In genomic region chr4:73988096-73988495, GRCh38 we compare ENCODE assay signal across 34 cellular contexts. TPM values are rescaled to one million over a fixed set of nuclear protein-coding genes. Genes with fewer than 3 reads are reported as not detected.
DNase-seq lines count a peak whose midpoint lies in the region; ATAC-seq and TF ChIP-seq lines count a peak whose summit lies in the region.
"Had no signal": no experiment of that assay in that cellular context is flagged by ENCODE, and none has a peak within 500 bp of the region (broad histone marks: within the 10 kb centered on the region; RNA-seq: fewer than 3 reads in every experiment).

A gene with protein sequence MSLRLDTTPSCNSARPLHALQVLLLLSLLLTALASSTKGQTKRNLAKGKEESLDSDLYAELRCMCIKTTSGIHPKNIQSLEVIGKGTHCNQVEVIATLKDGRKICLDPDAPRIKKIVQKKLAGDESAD (minus strand): TSS chr4:73988190. CDS start chr4:73988103, 87 bp downstream.

- TF ChIP-seq CTCF in natural killer cell (IDR thresholded peaks at IDR 0.05) = no peak
- TF ChIP-seq CTCF in RWPE2 (IDR thresholded peaks at IDR 0.05; ENCODE audit: poor library complexity, severe bottlenecking) = no peak

- H3K27ac Mint-ChIP-seq in natural killer cell = no peak within 1 kb of the TSS
- no peak within 1 kb of the TSS for H3K27ac Mint-ChIP-seq in natural killer cell treated with Interleukin-12 subunit alpha and Interleukin-12 subunit beta and Interleukin-15 and Interleukin-18, amount 100 ng/mL, for 72 hours
- no peak within 1 kb of the TSS for H3K27ac Mint-ChIP-seq in immature natural killer cell
- H3K27ac Mint-ChIP-seq: activated naive CD8-positive, alpha-beta T cell; activated T-helper 2 cell treated with anti-CD3 and anti-CD28 coated beads, Interferon-gamma antibody, Interleukin-2, Interleukin-4, amounts not matched to agents 10 μg/mL and 5 μg/mL and 100 μg/mL, durations not matched to agents 14 hours and 24 hours and 36 hours; B cell; endodermal cell had no signal

- H3K36me3 Mint-ChIP-seq in natural killer cell (no peaks in the 10 kb centered on the region), immature natural killer cell (no peaks in the 10 kb centered on the region)
- H3K36me3 Mint-ChIP-seq in natural killer cell treated with Interleukin-12 subunit alpha and Interleukin-12 subunit beta and Interleukin-15 and Interleukin-18, amount 100 ng/mL, for 72 hours = no peaks in the 10 kb centered on the region
- H3K36me3 Mint-ChIP-seq: activated naive CD8-positive, alpha-beta T cell had no signal

- intact Hi-C loops in natural killer cell (cut with micrococcal nuclease) = no loop called here

- no peak within 1 kb of the TSS for H3K4me3 ChIP-seq in RWPE2 (ENCODE audit: severe bottlenecking)
- H3K4me3 ChIP-seq: esophagus squamous epithelium, gastrocnemius medialis, psoas muscle, SK-N-MC, upper lobe of left lung had no signal

- H3K4me3 Mint-ChIP-seq in natural killer cell (no peak within 1 kb of the TSS), immature natural killer cell (no peak within 1 kb of the TSS)
- no peak within 1 kb of the TSS for H3K4me3 Mint-ChIP-seq in natural killer cell treated with Interleukin-12 subunit alpha and Interleukin-12 subunit beta and Interleukin-15 and Interleukin-18, amount 100 ng/mL, for 72 hours
- H3K4me3 Mint-ChIP-seq: activated naive CD8-positive, alpha-beta T cell; B cell; endodermal cell had no signal

- no peaks in the 10 kb centered on the region for H3K9me3 ChIP-seq in RWPE2 (ENCODE audit: severe bottlenecking)
- H3K9me3 ChIP-seq: esophagus squamous epithelium, gastrocnemius medialis, psoas muscle, upper lobe of left lung had no signal

- H3K4me1 Mint-ChIP-seq in natural killer cell = no peaks in the 10 kb centered on the region
- no peaks in the 10 kb centered on the region for H3K4me1 Mint-ChIP-seq in natural killer cell treated with Interleukin-12 subunit alpha and Interleukin-12 subunit beta and Interleukin-15 and Interleukin-18, amount 100 ng/mL, for 72 hours (ENCODE audit: low read depth in 2 of 2)
- H3K4me1 Mint-ChIP-seq in immature natural killer cell = no peaks in the 10 kb centered on the region
- H3K4me1 Mint-ChIP-seq: B cell had no signal

- ATAC-seq in natural killer cell (no peak), RWPE2 (ENCODE audit: low read depth) (peak; percentile 41; the same call in 1 of the 3 replicates), GM21390 (IDR thresholded peaks at IDR 0.05; ENCODE audit: unreplicated experiment) (no peak), GM21576 (IDR thresholded peaks at IDR 0.05; ENCODE audit: unreplicated experiment) (no peak)
- ATAC-seq in natural killer cell treated with Interleukin-12 subunit alpha and Interleukin-12 subunit beta and Interleukin-15 and Interleukin-18, amount 100 ng/mL, for 72 hours = no peak
- ATAC-seq: gastrocnemius medialis, psoas muscle had no signal

- DNase-seq in natural killer cell = no peak
- DNase-seq in natural killer cell treated with Interleukin-12 subunit alpha and Interleukin-12 subunit beta and Interleukin-15 and Interleukin-18, amount 100 ng/mL, for 72 hours (ENCODE audit: low spot score) = no peak
- DNase-seq in RWPE2 (ENCODE audit: low spot score) = no peak
- DNase-seq in immature natural killer cell = no peak
- DNase-seq in HuH-7.5 (ENCODE audit: low spot score) = no peak
- DNase-seq in NCI-H1048 (lab: John Stamatoyannopoulos, UW) = no peak
- DNase-seq: activated CD4-positive, alpha-beta T cell treated with anti-CD3 and anti-CD28 coated beads, Interleukin-2, amount 50 U/mL, for 48 hours; activated CD8-positive, alpha-beta memory T cell treated with anti-CD3 and anti-CD28 coated beads, Interleukin-2, amount 50 U/mL, for 48 hours; aorta; caudate nucleus; DMS53; endodermal cell; esophagus squamous epithelium; gastrocnemius medialis; GF-D8; hippocampal formation; Karpas-422; NCI-H524; psoas muscle; stimulated activated CD8-positive, alpha-beta memory T cell treated with anti-CD3 and anti-CD28 coated beads, Interleukin-4, amount 100 ng/mL, for 48 hours; T-helper 9 cell; upper lobe of left lung had no signal

- H3K4me1 ChIP-seq in RWPE2 (ENCODE audit: insufficient read depth, poor library complexity, severe bottlenecking) = peaks cover 3% of the 10 kb centered on the region
- H3K4me1 ChIP-seq: esophagus squamous epithelium, gastrocnemius medialis, psoas muscle, upper lobe of left lung had no signal

- H3K36me3 ChIP-seq in RWPE2 (ENCODE audit: low read depth) = no peaks in the 10 kb centered on the region
- H3K36me3 ChIP-seq: esophagus squamous epithelium, gastrocnemius medialis, upper lobe of left lung had no signal

- H3K27me3 ChIP-seq in RWPE2 (ENCODE audit: insufficient read depth, poor library complexity, severe bottlenecking) = no peaks in the 10 kb centered on the region
- H3K27me3 ChIP-seq: gastrocnemius medialis, upper lobe of left lung had no signal

- no peak within 1 kb of the TSS for H3K27ac ChIP-seq in RWPE2 (ENCODE audit: poor library complexity, severe bottlenecking)
- H3K27ac ChIP-seq: esophagus squamous epithelium, gastrocnemius medialis, psoas muscle, SK-N-MC, upper lobe of left lung had no signal

- H3K27me3 Mint-ChIP-seq in natural killer cell (ENCODE audit: low read depth in 2 of 2) (no peaks in the 10 kb centered on the region), immature natural killer cell (ENCODE audit: low read depth in 3 of 3) (peaks cover 0 to 3% (median 2%) of the 10 kb centered on the region in 3 donors)
- peaks cover 0 to 2% of the 10 kb centered on the region in 2 donors for H3K27me3 Mint-ChIP-seq in natural killer cell treated with Interleukin-12 subunit alpha and Interleukin-12 subunit beta and Interleukin-15 and Interleukin-18, amount 100 ng/mL, for 72 hours
- H3K27me3 Mint-ChIP-seq: activated naive CD8-positive, alpha-beta T cell; B cell had no signal

- H3K9me3 Mint-ChIP-seq in natural killer cell (peaks cover 2 to 4% of the 10 kb centered on the region in 2 donors), immature natural killer cell (peaks cover 0 to 4% (median under 1%) of the 10 kb centered on the region in 6 donors)
- no peaks in the 10 kb centered on the region for H3K9me3 Mint-ChIP-seq in natural killer cell treated with Interleukin-12 subunit alpha and Interleukin-12 subunit beta and Interleukin-15 and Interleukin-18, amount 100 ng/mL, for 72 hours
- H3K9me3 Mint-ChIP-seq: activated T-helper 2 cell treated with anti-CD3 and anti-CD28 coated beads, Interferon-gamma antibody, Interleukin-2, Interleukin-4, amounts not matched to agents 10 μg/mL and 5 μg/mL and 100 μg/mL, durations not matched to agents 14 hours and 24 hours and 36 hours; endodermal cell had no signal

RNA-seq across cellular contexts. Expression of the gene that starts here (rescaled TPM):
- 100 to 1,000 TPM in 1 of 3 donors, 10 to 100 TPM in 2; 16.8 to 171 (median 56.9) TPM for total RNA-seq in natural killer cell
- not detected for total RNA-seq in natural killer cell treated with Interleukin-12 subunit alpha and Interleukin-12 subunit beta and Interleukin-15 and Interleukin-18, amount 100 ng/mL, for 72 hours
- polyA plus RNA-seq in immature natural killer cell = 100 to 1,000 TPM in 1 of 3 donors, 10 to 100 TPM in 2; 13.6 to 258 (median 35.7) TPM
- total RNA-seq: A673; activated T-helper 2 cell treated with anti-CD3 and anti-CD28 coated beads, Interferon-gamma antibody, Interleukin-2, Interleukin-4, amounts not matched to agents 10 μg/mL and 5 μg/mL and 100 μg/mL, durations not matched to agents 14 hours and 24 hours and 36 hours; endodermal cell; gastrocnemius medialis; H4; HT-29; kidney epithelial cell; lung microvascular endothelial cell; RPMI7951 had no signal
- polyA plus RNA-seq: aorta, psoas muscle had no signal

Comparison
In these comparisons a context has a peak if more than half of its experiments do, and no peak if none do; other contexts are left out.
1. RNA of the gene that starts here (total RNA-seq): 16.8 to 171 TPM in natural killer cell; not detected in natural killer cell treated with Interleukin-12 subunit alpha and Interleukin-12 subunit beta and Interleukin-15 and Interleukin-18, amount 100 ng/mL, for 72 hours; every median in the first group is over 10 times any median in the second.